In genomic region chr7:105790452-105790851, GRCh38 we compare ENCODE assay signal across 5 cellular contexts.
DNase-seq lines count a peak whose midpoint lies in the region; ATAC-seq and TF ChIP-seq lines count a peak whose summit lies in the region.
"Not testable (repeated sequence)": the region's sequence is repeated elsewhere in the genome, so short reads cannot be mapped to it uniquely, and the experiment has no call there.

No MANE protein-coding gene starts in this region.

- not testable (repeated sequence) for H3K9me2 ChIP-seq in GM23338 (ENCODE audit: insufficient read depth)

- TF ChIP-seq CTCF in GM23338 (conservative IDR thresholded peaks at IDR 0.05; ENCODE audit: low read depth in 2 of 2); HEK293 (tag by site-specific recombination; IDR thresholded peaks at IDR 0.05); RWPE1 (conservative IDR thresholded peaks at IDR 0.05; ENCODE audit: low read depth): not testable (repeated sequence)

- peaks cover 43% of the 10 kb centered on the region for H3K4me1 Mint-ChIP-seq in GM23338
- peaks cover 44% of the 10 kb centered on the region for H3K4me1 Mint-ChIP-seq in central memory CD8-positive, alpha-beta T cell
- not testable (repeated sequence) for H3K4me1 Mint-ChIP-seq in stimulated activated naive B cell treated with anti-CD40 and anti-IgM and Interleukin-4, amounts not matched to agents 10 μg/mL and 1 μg/mL and 100 μg/mL, for 72 hours

- not testable (repeated sequence) for H3K4me3 ChIP-seq in GM23338; HEK293 (ENCODE audit: low read depth, low read length)

- H3K36me3 ChIP-seq in GM23338 (ENCODE audit: insufficient read depth); HEK293 (ENCODE audit: control insufficient read depth in 2 of 2, insufficient read depth in 1 of 2, low read length in 2 of 2): not testable (repeated sequence)

- H3K27me3 Mint-ChIP-seq in GM23338 (ENCODE audit: insufficient read depth, low read depth, poor library complexity); central memory CD8-positive, alpha-beta T cell; stimulated activated naive B cell treated with anti-CD40 and anti-IgM and Interleukin-4, amounts not matched to agents 10 μg/mL and 1 μg/mL and 100 μg/mL, for 72 hours: not testable (repeated sequence)

- H3K79me2 ChIP-seq in GM23338 (replicated peaks; ENCODE audit: insufficient read depth): not testable (repeated sequence)

- not testable (repeated sequence) for H3K4me2 ChIP-seq in GM23338

- not testable (repeated sequence) for H3K4me3 Mint-ChIP-seq in GM23338; central memory CD8-positive, alpha-beta T cell; stimulated activated naive B cell treated with anti-CD40 and anti-IgM and Interleukin-4, amounts not matched to agents 10 μg/mL and 1 μg/mL and 100 μg/mL, for 72 hours

- H3F3A ChIP-seq in GM23338 (replicated peaks; ENCODE audit: low read depth): not testable (repeated sequence)

- not testable (repeated sequence) for H3K9me3 ChIP-seq in HEK293 (ENCODE audit: control insufficient read depth, insufficient read depth, low read depth, low read length)

- not testable (repeated sequence) for H3K27ac ChIP-seq in GM23338 (ENCODE audit: low read depth); HEK293 (ENCODE audit: extremely low read depth, low read depth, low read length)
- H3K27ac ChIP-seq in RWPE1: peak overlapping the region; percentile 76

- not testable (repeated sequence) for ATAC-seq in GM23338; central memory CD8-positive, alpha-beta T cell (replicated peaks; ENCODE audit: extremely low read depth, poor library complexity, severe bottlenecking); stimulated activated naive B cell treated with anti-CD40 and anti-IgM and Interleukin-4, amounts not matched to agents 10 μg/mL and 1 μg/mL and 100 μg/mL, for 72 hours (replicated peaks)

- not testable (repeated sequence) for H2AFZ ChIP-seq in GM23338

- peaks cover 28% of the 10 kb centered on the region for H3K36me3 Mint-ChIP-seq in GM23338 (ENCODE audit: low read depth)
- not testable (repeated sequence) for H3K36me3 Mint-ChIP-seq in central memory CD8-positive, alpha-beta T cell (ENCODE audit: insufficient read depth); stimulated activated naive B cell treated with anti-CD40 and anti-IgM and Interleukin-4, amounts not matched to agents 10 μg/mL and 1 μg/mL and 100 μg/mL, for 72 hours

- 0 out of 2 replicates have a peak overlapping the region, but pooled peaks have one; percentile 58 for H3K27ac Mint-ChIP-seq in GM23338
- peak overlapping the region; percentile 69 for H3K27ac Mint-ChIP-seq in central memory CD8-positive, alpha-beta T cell (ENCODE audit: low read depth)
- H3K27ac Mint-ChIP-seq in stimulated activated naive B cell treated with anti-CD40 and anti-IgM and Interleukin-4, amounts not matched to agents 10 μg/mL and 1 μg/mL and 100 μg/mL, for 72 hours: peak overlapping the region; percentile 34

- H3K9me3 Mint-ChIP-seq in GM23338; central memory CD8-positive, alpha-beta T cell; stimulated activated naive B cell treated with anti-CD40 and anti-IgM and Interleukin-4, amounts not matched to agents 10 μg/mL and 1 μg/mL and 100 μg/mL, for 72 hours: not testable (repeated sequence)

- H3K27me3 ChIP-seq in GM23338 (ENCODE audit: insufficient read depth): not testable (repeated sequence)

- H4K20me1 ChIP-seq in GM23338 (replicated peaks; ENCODE audit: insufficient read depth): not testable (repeated sequence)

- CTCF ChIA-PET in HEK293 (lab: Yijun Ruan, JAX); RWPE1 (lab: Yijun Ruan, JAX): not testable (repeated sequence)

- H3K4me1 ChIP-seq in GM23338 (ENCODE audit: insufficient read depth): peaks cover 28% of the 10 kb centered on the region
- H3K4me1 ChIP-seq in HEK293 (ENCODE audit: control insufficient read depth, insufficient read depth, low read length): not testable (repeated sequence)

- POLR2A ChIA-PET in HEK293 (lab: Yijun Ruan, JAX); RWPE1 (lab: Yijun Ruan, JAX; ENCODE audit: low non-redundant PET): not testable (repeated sequence)

- DNase-seq in GM23338 (ENCODE audit: low spot score); RWPE1 (ENCODE audit: low spot score); central memory CD8-positive, alpha-beta T cell (ENCODE audit: low spot score in 2 of 2); stimulated activated naive B cell treated with anti-CD40 and anti-IgM and Interleukin-4, amounts not matched to agents 10 μg/mL and 1 μg/mL and 100 μg/mL, for 72 hours: not testable (repeated sequence)

TF ChIP-seq in HEK293, 187 proteins besides CTCF, POLR2A, EP300 and RAD21:
- TF ChIP-seq ZNF366 (tag by site-specific recombination; conservative IDR thresholded peaks at IDR 0.05): 0 out of 2 replicates have a peak, but pooled peaks have one; percentile 26
